Comparison of ENCODE assay signal across 8 cellular contexts in genomic region chr17:57947369-57947768, GRCh38. TPM values are rescaled to one million over a fixed set of nuclear protein-coding genes. Genes with fewer than 3 reads are reported as not detected.
A peak's percentile ranks its signal among the peaks of the same experiment; 100 is the strongest.
DNase-seq lines count a peak whose midpoint lies in the region; ATAC-seq, FAIRE-seq and TF ChIP-seq lines count a peak whose summit lies in the region.

No MANE protein-coding gene starts in this region.

- H3K79me2 ChIP-seq in astrocyte (ENCODE audit: insufficient read depth, low read length) = peaks cover 54% of the 10 kb centered on the region

- peak overlapping the region in 1 of 2 experiments; percentile 18 for H2BK12ac ChIP-seq in mesenchymal stem cell (ENCODE audit: low read length in 2 of 2)

- H3K4me2 ChIP-seq in astrocyte (ENCODE audit: low read length) (peak overlapping the region; percentile 81), mesenchymal stem cell (ENCODE audit: low read length, poor library complexity, severe bottlenecking) (no peak overlapping the region)

- peaks cover 2% of the 10 kb centered on the region for H3K79me1 ChIP-seq in mesenchymal stem cell (replicated peaks; ENCODE audit: low read length, poor library complexity, severe bottlenecking)

- H3K9me3 Mint-ChIP-seq in activated CD4-positive, alpha-beta T cell treated with anti-CD3 and anti-CD28 coated beads, Interleukin-2, amount 10 ng/mL, durations not matched to agents 7 days and 5 days = no peaks in the 10 kb centered on the region
- H3K9me3 Mint-ChIP-seq in astrocyte (ENCODE audit: unreplicated experiment) = no peaks in the 10 kb centered on the region

- H3K27me3 ChIP-seq in astrocyte (ENCODE audit: insufficient read depth, low read length) (no peaks in the 10 kb centered on the region), mesenchymal stem cell (ENCODE audit: control insufficient read depth in 1 of 2, insufficient read depth in 1 of 2, low read length in 2 of 2) (no peaks in the 10 kb centered on the region), tibial artery (no peaks in the 10 kb centered on the region)

- no peaks in the 10 kb centered on the region for H3K36me3 ChIP-seq in astrocyte (ENCODE audit: insufficient read depth, low read length)
- H3K36me3 ChIP-seq in mesenchymal stem cell (ENCODE audit: control insufficient read depth in 1 of 2, insufficient read depth in 2 of 2, low read depth in 1 of 2, low read length in 2 of 2) = no peaks in the 10 kb centered on the region
- H3K36me3 ChIP-seq in tibial artery = no peaks in the 10 kb centered on the region

- no peak overlapping the region for H3K23ac ChIP-seq in mesenchymal stem cell (ENCODE audit: low read length in 2 of 2)

- no peak for ATAC-seq in HG03025 (IDR thresholded peaks at IDR 0.05; ENCODE audit: low FRiP score, unreplicated experiment)

- H3K27ac ChIP-seq in astrocyte (ENCODE audit: low read depth, low read length) = peak overlapping the region; percentile 83
- H3K27ac ChIP-seq in mesenchymal stem cell (ENCODE audit: low read length, poor library complexity, severe bottlenecking) = peak overlapping the region; percentile 98
- peak overlapping the region; percentile 65 to 98 for H3K27ac ChIP-seq in tibial artery

- peaks cover 41% of the 10 kb centered on the region for H3K4me1 Mint-ChIP-seq in activated CD4-positive, alpha-beta T cell treated with anti-CD3 and anti-CD28 coated beads, Interleukin-2, amount 10 ng/mL, durations not matched to agents 7 days and 5 days
- peaks cover 69% of the 10 kb centered on the region for H3K4me1 Mint-ChIP-seq in astrocyte (ENCODE audit: low read depth, unreplicated experiment)

- H2BK5ac ChIP-seq in mesenchymal stem cell (ENCODE audit: low read depth, low read length, poor library complexity, severe bottlenecking) = no peak overlapping the region

- no peak overlapping the region for H3K14ac ChIP-seq in mesenchymal stem cell (ENCODE audit: low read length in 2 of 2)

- H2AFZ ChIP-seq in astrocyte (ENCODE audit: low read depth, low read length) = no peak overlapping the region
- H2AFZ ChIP-seq in mesenchymal stem cell (ENCODE audit: low read depth, low read length) = no peak overlapping the region

- peaks cover 6% of the 10 kb centered on the region for H4K20me1 ChIP-seq in astrocyte (ENCODE audit: insufficient read depth, low read length)

- intact Hi-C loops in tibial artery (cut with DNase I; ENCODE audit: low total_unique reads) = loop anchor here (5.0 kb wide), 1 partner anchor 55 kb away; no protein-coding TSS in a partner anchor

- peaks cover 43% of the 10 kb centered on the region for H3K27me3 Mint-ChIP-seq in activated CD4-positive, alpha-beta T cell treated with anti-CD3 and anti-CD28 coated beads, Interleukin-2, amount 10 ng/mL, durations not matched to agents 7 days and 5 days
- no peaks in the 10 kb centered on the region for H3K27me3 Mint-ChIP-seq in astrocyte (ENCODE audit: low read depth, unreplicated experiment)

- H4K91ac ChIP-seq in mesenchymal stem cell (ENCODE audit: low read length) = no peak overlapping the region

- peak overlapping the region; percentile 16 to 73 for H3K18ac ChIP-seq in mesenchymal stem cell (ENCODE audit: low read depth in 1 of 2, low read length in 2 of 2)

- no peaks in the 10 kb centered on the region for H3K9me3 ChIP-seq in astrocyte (ENCODE audit: insufficient read depth, low read depth, low read length)
- no peaks in the 10 kb centered on the region for H3K9me3 ChIP-seq in mesenchymal stem cell (ENCODE audit: control insufficient read depth, low read length)
- no peaks in the 10 kb centered on the region for H3K9me3 ChIP-seq in tibial artery

- H3K4me3 ChIP-seq in astrocyte (ENCODE audit: insufficient read depth, low read depth, low read length) = no peak overlapping the region
- peak overlapping the region in 1 of 2 experiments; percentile 78 for H3K4me3 ChIP-seq in mesenchymal stem cell (ENCODE audit: insufficient read depth in 1 of 2, low read depth in 1 of 2, low read length in 2 of 2)
- peak overlapping the region; percentile 42 to 45 for H3K4me3 ChIP-seq in tibial artery

- peak overlapping the region; percentile 54 for H3K4me3 Mint-ChIP-seq in activated CD4-positive, alpha-beta T cell treated with anti-CD3 and anti-CD28 coated beads, Interleukin-2, amount 10 ng/mL, durations not matched to agents 7 days and 5 days
- H3K4me3 Mint-ChIP-seq in astrocyte (ENCODE audit: unreplicated experiment) = peak overlapping the region; percentile 17

- H2AK5ac ChIP-seq in mesenchymal stem cell (ENCODE audit: low read length, severe bottlenecking) = peak overlapping the region; percentile 92

- H4K8ac ChIP-seq in mesenchymal stem cell (ENCODE audit: low read length) = no peak overlapping the region

- H2BK120ac ChIP-seq in mesenchymal stem cell (ENCODE audit: low read depth, low read length) = peak overlapping the region; percentile 82

- POLR2A ChIA-PET in activated CD4-positive, alpha-beta T cell treated with anti-CD3 and anti-CD28 coated beads, Interleukin-2, amount 10 ng/mL, durations not matched to agents 7 days and 5 days (lab: Charles Lee) = interaction anchor here (0.6 kb wide), 1 partner anchor 90 kb away, joined by 4 read pairs; no protein-coding TSS in a partner anchor

- no peak for DNase-seq in activated CD4-positive, alpha-beta T cell treated with anti-CD3 and anti-CD28 coated beads, Interleukin-2, amount 10 ng/mL, durations not matched to agents 7 days and 5 days
- DNase-seq in activated CD4-positive, alpha-beta T cell treated with anti-CD3 and anti-CD28 coated beads for 1 hour = no peak
- DNase-seq in astrocyte (ENCODE audit: low read depth) (no peak), mesenchymal stem cell (no peak), tibial artery (no peak), NCI-H510A (lab: John Stamatoyannopoulos, UW) (no peak)
- no peak for DNase-seq in activated naive CD4-positive, alpha-beta T cell (lab: John Stamatoyannopoulos, UW)

- 92% methylated on average over 9 of the region's 9 CpGs for WGBS in mesenchymal stem cell

- FAIRE-seq in astrocyte (lab: Jason Lieb, UNC) = no peak

- H2BK15ac ChIP-seq in mesenchymal stem cell (ENCODE audit: low read depth, poor library complexity, severe bottlenecking) = no peak overlapping the region

- no peaks in the 10 kb centered on the region for H3K36me3 Mint-ChIP-seq in activated CD4-positive, alpha-beta T cell treated with anti-CD3 and anti-CD28 coated beads, Interleukin-2, amount 10 ng/mL, durations not matched to agents 7 days and 5 days (ENCODE audit: low read depth)
- H3K36me3 Mint-ChIP-seq in astrocyte (ENCODE audit: low read depth, unreplicated experiment) = peaks cover 3% of the 10 kb centered on the region

- peak overlapping the region; percentile 20 to 78 for H3K4ac ChIP-seq in mesenchymal stem cell (ENCODE audit: low read depth in 1 of 2, low read length in 2 of 2)

- TF ChIP-seq CTCF in astrocyte (IDR thresholded peaks at IDR 0.05; ENCODE audit: insufficient read depth, low read depth, low read length) = no peak
- TF ChIP-seq CTCF in tibial artery (IDR thresholded peaks at IDR 0.05) = no peak

- peak overlapping the region; percentile 45 for H3K9ac ChIP-seq in astrocyte (ENCODE audit: low read length)
- H3K9ac ChIP-seq in mesenchymal stem cell (ENCODE audit: low read length) = peak overlapping the region; percentile 85

- no peak overlapping the region for H3K27ac Mint-ChIP-seq in activated CD4-positive, alpha-beta T cell treated with anti-CD3 and anti-CD28 coated beads, Interleukin-2, amount 10 ng/mL, durations not matched to agents 7 days and 5 days
- peak overlapping the region; percentile 85 for H3K27ac Mint-ChIP-seq in astrocyte (ENCODE audit: unreplicated experiment)

- CTCF ChIA-PET in activated CD4-positive, alpha-beta T cell treated with anti-CD3 and anti-CD28 coated beads, Interleukin-2, amount 10 ng/mL, durations not matched to agents 7 days and 5 days (lab: Charles Lee) = interaction anchor here (0.6 to 2.5 kb wide), 7 partner anchors 9 to 114 kb away, joined by 3 to 9 read pairs (median 5); no protein-coding TSS in a partner anchor

- peaks cover 52% of the 10 kb centered on the region for H3K4me1 ChIP-seq in astrocyte (ENCODE audit: insufficient read depth, low read length)
- H3K4me1 ChIP-seq in mesenchymal stem cell (ENCODE audit: control insufficient read depth, insufficient read depth, low read depth, low read length) = peaks cover 35% of the 10 kb centered on the region
- peaks cover 8 to 96% (median 53%) of the 10 kb centered on the region in 4 donors for H3K4me1 ChIP-seq in tibial artery

RNA-seq across cellular contexts. Expression of gene CUEDC1, which starts 7.8 kb away (rescaled TPM):
- under 1 TPM in 1 of 2 experiments, not detected in 1; 0.47 TPM for total RNA-seq in activated CD4-positive, alpha-beta T cell treated with anti-CD3 and anti-CD28 coated beads, Interleukin-2, amount 10 ng/mL, durations not matched to agents 7 days and 5 days
- total RNA-seq in astrocyte = 37.4 and 43.7 TPM in 2 replicates
- polyA plus RNA-seq in mesenchymal stem cell (2013, experiment 1 of 2) = 23.1 TPM
- polyA plus RNA-seq in mesenchymal stem cell (2013, experiment 2 of 2) = 22.1 TPM

RNA-seq across cellular contexts. Expression of gene VEZF1, which starts 40.7 kb away (rescaled TPM):
- 10 to 100 TPM; 46.7 to 52.0 TPM for total RNA-seq in activated CD4-positive, alpha-beta T cell treated with anti-CD3 and anti-CD28 coated beads, Interleukin-2, amount 10 ng/mL, durations not matched to agents 7 days and 5 days
- total RNA-seq in astrocyte = 42.0 and 50.9 TPM in 2 replicates
- polyA plus RNA-seq in mesenchymal stem cell (2013, experiment 1 of 2) = 45.1 TPM
- polyA plus RNA-seq in mesenchymal stem cell (2013, experiment 2 of 2) = 43.6 TPM

RNA-seq across cellular contexts. Expression of gene SRSF1, which starts 59.7 kb away (rescaled TPM):
- 100 to 1,000 TPM; 363 to 365 TPM for total RNA-seq in activated CD4-positive, alpha-beta T cell treated with anti-CD3 and anti-CD28 coated beads, Interleukin-2, amount 10 ng/mL, durations not matched to agents 7 days and 5 days
- total RNA-seq in astrocyte = 170 and 196 TPM in 2 replicates
- 121 TPM for polyA plus RNA-seq in mesenchymal stem cell (2013, experiment 1 of 2)
- polyA plus RNA-seq in mesenchymal stem cell (2013, experiment 2 of 2) = 123 TPM

Comparison
In these comparisons a context has a peak if more than half of its experiments do, and no peak if none do; other contexts are left out.
1. RNA of gene CUEDC1, which starts 7.8 kb away (total RNA-seq): 37.4 to 43.7 TPM in astrocyte; 0.47 TPM in activated CD4-positive, alpha-beta T cell treated with anti-CD3 and anti-CD28 coated beads, Interleukin-2, amount 10 ng/mL, durations not matched to agents 7 days and 5 days; every median in the first group is over 10 times any median in the second.
2. Peak in every context shown above with its lines, with median percentiles within 50 percentile points of each other: H3K27ac ChIP-seq.